14 cellular contexts compared by ENCODE assay signal in the genomic region with DNA sequence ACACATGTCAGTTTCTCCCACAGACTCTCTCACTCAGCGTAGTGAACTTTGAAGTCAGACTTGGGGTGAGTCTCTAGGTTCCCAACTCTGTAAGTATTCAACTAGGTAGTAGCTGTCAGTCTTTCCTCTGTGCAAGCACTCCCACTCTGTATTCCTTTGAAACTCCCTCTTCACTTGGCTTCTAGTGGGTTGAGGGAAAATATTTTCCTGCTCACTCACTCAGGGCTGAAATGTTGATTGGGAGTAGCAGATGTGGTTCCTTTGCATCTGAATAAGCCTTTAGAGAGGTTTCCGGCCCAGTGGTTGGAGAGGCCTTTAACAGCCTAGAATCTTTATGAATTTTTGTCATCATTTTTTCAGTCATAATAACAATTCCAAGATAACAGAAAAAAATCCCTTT.
"Had no signal": no experiment of that assay in that cellular context is flagged by ENCODE, and none has a peak within 500 bp of the region (broad histone marks: within the 10 kb centered on the region; RNA-seq: fewer than 3 reads in every experiment).

No MANE protein-coding gene starts in this region.

- DNase-seq: activated CD4-positive, alpha-beta T cell treated with anti-CD3 and anti-CD28 coated beads for 1 hour; activated CD4-positive, alpha-beta T cell treated with anti-CD3 and anti-CD28 coated beads, Interleukin-2, amount 50 U/mL, for 4 hours; activated naive CD4-positive, alpha-beta T cell; activated naive CD8-positive, alpha-beta T cell treated with anti-CD3 and anti-CD28 coated beads, Interleukin-2, amount 10 ng/mL, durations not matched to agents 7 days and 5 days; activated T-cell treated with anti-CD3 and anti-CD28 coated beads for 4 hours; aorta; dermis blood vessel endothelial cell; kidney; occipital lobe; right cardiac atrium; stimulated activated naive CD8-positive, alpha-beta T cell treated with anti-CD3 and anti-CD28 coated beads, Interleukin-15, Interleukin-2, amounts not matched to agents 100 U/mL and 50 U/mL, for 24 hours; T-helper 9 cell had no signal

- H3K9me3 Mint-ChIP-seq: activated naive CD8-positive, alpha-beta T cell treated with anti-CD3 and anti-CD28 coated beads, Interleukin-2, amount 10 ng/mL, durations not matched to agents 7 days and 5 days; nephron had no signal

- H3K36me3 ChIP-seq: prostate gland had no signal

- H3K27ac Mint-ChIP-seq: activated naive CD8-positive, alpha-beta T cell treated with anti-CD3 and anti-CD28 coated beads, Interleukin-2, amount 10 ng/mL, durations not matched to agents 7 days and 5 days; nephron had no signal

- H3K4me3 Mint-ChIP-seq: activated naive CD8-positive, alpha-beta T cell treated with anti-CD3 and anti-CD28 coated beads, Interleukin-2, amount 10 ng/mL, durations not matched to agents 7 days and 5 days; nephron had no signal

- ATAC-seq: right cardiac atrium; stimulated activated naive CD8-positive, alpha-beta T cell treated with anti-CD3 and anti-CD28 coated beads, Interleukin-15, Interleukin-2, amounts not matched to agents 100 U/mL and 50 U/mL, for 24 hours had no signal

- H3K27me3 Mint-ChIP-seq: activated naive CD8-positive, alpha-beta T cell treated with anti-CD3 and anti-CD28 coated beads, Interleukin-2, amount 10 ng/mL, durations not matched to agents 7 days and 5 days had no signal

- H3K4me1 ChIP-seq: prostate gland had no signal

- H3K27ac ChIP-seq: prostate gland had no signal

- H3K9me3 ChIP-seq: prostate gland had no signal

- H3K4me3 ChIP-seq: prostate gland had no signal
